In the genomic region with DNA sequence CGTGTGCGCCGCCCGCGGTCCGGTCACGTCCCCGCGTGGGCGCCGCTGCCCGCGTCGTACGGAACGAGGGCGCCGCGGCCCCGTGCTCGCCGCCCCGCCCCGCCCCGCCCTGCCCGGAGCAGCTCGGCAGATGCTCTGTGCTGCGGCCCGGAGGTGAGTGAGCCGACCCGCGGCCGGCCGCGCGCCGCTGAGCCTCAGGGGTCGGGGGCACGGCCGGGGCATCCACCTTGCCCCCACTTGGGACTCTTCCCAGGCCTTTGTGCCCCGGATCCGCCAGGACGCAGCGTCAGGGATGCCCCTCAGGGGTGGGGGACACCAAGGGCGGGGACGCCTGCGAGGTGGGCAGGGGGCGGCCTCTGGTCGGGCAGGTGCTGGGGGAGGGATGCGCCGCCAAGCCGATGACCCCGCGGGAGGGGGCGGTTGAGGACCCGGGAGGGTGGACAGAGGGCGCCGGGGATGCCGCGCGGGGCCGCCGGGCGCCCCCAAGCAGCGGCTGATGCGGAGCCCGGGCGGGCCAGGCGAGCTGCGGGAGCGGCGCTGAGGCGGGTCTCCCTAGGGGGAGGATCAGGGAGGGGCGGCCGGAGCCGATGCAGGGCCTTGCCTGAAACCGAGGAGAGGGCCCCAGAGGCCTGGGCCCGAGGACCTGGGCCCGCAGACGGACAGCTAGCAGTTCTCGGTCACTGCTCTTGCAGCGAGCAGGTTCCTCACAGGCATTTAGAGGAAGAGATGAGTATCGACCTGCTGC, we compare ENCODE assay signal across 8 cellular contexts. TPM values are rescaled to one million over a fixed set of nuclear protein-coding genes. Genes with fewer than 3 reads are reported as not detected.
DNase-seq lines count a peak whose midpoint lies in the region; ATAC-seq, FAIRE-seq and TF ChIP-seq lines count a peak whose summit lies in the region.

GNAZ (plus strand) TSS at position 102 of the 745 bp plus-strand sequence. CDS start 25,177 bp downstream, outside the sequence.

- 0% methylated on average over 1 of the region's 83 CpGs for whole genome bisulfite sequencing in A549 (ENCODE audit: missing lambda C conversion rate)

- H3K27ac Mint-ChIP-seq in IgD-negative memory B cell, result peak within 1 kb of the TSS; percentile 75 to 98 (median 93)
- H3K27ac Mint-ChIP-seq in activated T-cell treated with anti-CD3 and anti-CD28 coated beads, Interleukin-2, amount 50 U/mL, for 72 hours, result no peak within 1 kb of the TSS

- no peak for TF ChIP-seq RAD21 in A549 (conservative IDR thresholded peaks at IDR 0.05 in 1 of 2, IDR thresholded peaks at IDR 0.05 in 1 of 2)

- TF ChIP-seq EP300 in A549 (IDR thresholded peaks at IDR 0.05), result no peak

- ATAC-seq in A549 (peak; percentile 60 to 75), GM18511 (IDR thresholded peaks at IDR 0.05; ENCODE audit: unreplicated experiment) (peak; percentile 56), GM21529 (IDR thresholded peaks at IDR 0.05; ENCODE audit: unreplicated experiment) (no peak)
- ATAC-seq in activated T-cell treated with anti-CD3 and anti-CD28 coated beads, Interleukin-2, amount 50 U/mL, for 72 hours (replicated peaks in 1 of 2), result peak; percentile 67 to 74

- peak in 1 of 2 experiments; percentile 5 for DNase-seq in A549 (ENCODE audit: low read depth in 1 of 2, low spot score in 1 of 2)
- DNase-seq in activated T-cell treated with anti-CD3 and anti-CD28 coated beads, Interleukin-2, amount 50 U/mL, for 72 hours, result no peak
- peak; percentile 49 for DNase-seq in germinal center (ENCODE audit: low spot score)
- DNase-seq in occipital lobe (lab: John Stamatoyannopoulos, UW), result no peak
- no peak for DNase-seq in NCI-H2029 treated with DMSO at 0.1 percent for 48 hours (lab: John Stamatoyannopoulos, UW)

- H3K4me3 ChIP-seq in A549, result peak within 1 kb of the TSS; percentile 81

- H3K27ac ChIP-seq in A549, result peak within 1 kb of the TSS; percentile 72 to 93

- peak within 1 kb of the TSS; percentile 83 to 90 (median 88) for H3K4me3 Mint-ChIP-seq in IgD-negative memory B cell
- peak within 1 kb of the TSS; percentile 82 to 84 for H3K4me3 Mint-ChIP-seq in activated T-cell treated with anti-CD3 and anti-CD28 coated beads, Interleukin-2, amount 50 U/mL, for 72 hours

- H3K4me1 Mint-ChIP-seq in IgD-negative memory B cell, result peaks cover 11 to 23% (median 17%) of the 10 kb centered on the region in 3 donors
- peaks cover 23% of the 10 kb centered on the region for H3K4me1 Mint-ChIP-seq in activated T-cell treated with anti-CD3 and anti-CD28 coated beads, Interleukin-2, amount 50 U/mL, for 72 hours (ENCODE audit: low read depth)

- no peaks in the 10 kb centered on the region for H3K9me3 Mint-ChIP-seq in IgD-negative memory B cell
- H3K9me3 Mint-ChIP-seq in activated T-cell treated with anti-CD3 and anti-CD28 coated beads, Interleukin-2, amount 50 U/mL, for 72 hours, result no peaks in the 10 kb centered on the region

- CTCF ChIA-PET in A549 (lab: Yijun Ruan, JAX), result interaction anchor here (0.6 kb wide), 1 partner anchor 179 kb away, joined by 3 read pairs; no protein-coding TSS in a partner anchor

- H3K4me2 ChIP-seq in A549, result peak within 1 kb of the TSS; percentile 97

- H3K27me3 Mint-ChIP-seq in IgD-negative memory B cell, result peaks cover 2% of the 10 kb centered on the region
- peaks cover 21% of the 10 kb centered on the region for H3K27me3 Mint-ChIP-seq in activated T-cell treated with anti-CD3 and anti-CD28 coated beads, Interleukin-2, amount 50 U/mL, for 72 hours (ENCODE audit: low read depth)

- TF ChIP-seq POLR2A in A549 (IDR thresholded peaks at IDR 0.05; ENCODE audit: low read length), result no peak

- no peaks in the 10 kb centered on the region for H3K9me3 ChIP-seq in A549

- TF ChIP-seq CTCF in A549 (IDR thresholded peaks at IDR 0.05), result no peak

- POLR2A ChIA-PET in A549 (lab: Yijun Ruan, JAX), result interaction anchor here (0.6 kb wide), 1 partner anchor 74 kb away, joined by 4 read pairs; no protein-coding TSS in a partner anchor

- FAIRE-seq in A549 (lab: Jason Lieb, UNC), result no peak

- H3K36me3 Mint-ChIP-seq in IgD-negative memory B cell, result no peaks in the 10 kb centered on the region
- H3K36me3 Mint-ChIP-seq in activated T-cell treated with anti-CD3 and anti-CD28 coated beads, Interleukin-2, amount 50 U/mL, for 72 hours (ENCODE audit: insufficient read depth in 2 of 2), result no peaks in the 10 kb centered on the region

- 0 out of 3 replicates have a peak, but pooled peaks cover 7% of the 10 kb centered on the region for H3K4me1 ChIP-seq in A549

TF ChIP-seq in A549, 52 proteins besides CTCF, POLR2A, EP300 and RAD21:
- TF ChIP-seq ESRRA (IDR thresholded peaks at IDR 0.05; ENCODE audit: borderline replicate concordance, low read length) (no peak), CEBPB (IDR thresholded peaks at IDR 0.05) (no peak)
TF ChIP-seq in A549: peak in this region for 0.

RNA-seq across cellular contexts. Expression of gene GNAZ, which starts in this region (rescaled TPM):
- polyA plus RNA-seq in A549 (2011; rRNA removed) (1.9 and 2.0 TPM in 2 replicates), A549 (2017; fragmentation: RNase III; extraction: RNeasy Plus Mini Kit Qiagen cat#74134 plus additional on column Dnase treatment) (1.9 to 2.5 TPM (median 2.1 TPM) in 3 replicates), IgD-negative memory B cell (2.0 TPM)
- 2.9 and 3.6 TPM in 2 replicates for polyA plus RNA-seq in A549 (2012; cell fraction: cytosol; rRNA removed)
- polyA plus RNA-seq in A549 (2012; cell fraction: nucleus; rRNA removed), result 4.2 and 4.5 TPM in 2 replicates
- 2.9 and 3.5 TPM in 2 replicates for polyA minus RNA-seq in A549 (2011; rRNA and poly(A)+ RNA removed)
- under 1 TPM; 0.56 to 0.89 TPM for total RNA-seq in activated T-cell treated with anti-CD3 and anti-CD28 coated beads, Interleukin-2, amount 50 U/mL, for 72 hours
- total RNA-seq in occipital lobe, result 192 TPM

Comparison
In these comparisons a context has a peak if more than half of its experiments do, and no peak if none do; other contexts are left out.
1. RNA of gene GNAZ (total RNA-seq): 192 TPM in occipital lobe (single experiment); 0.56 to 0.89 TPM in activated T-cell treated with anti-CD3 and anti-CD28 coated beads, Interleukin-2, amount 50 U/mL, for 72 hours; every median in the first group is over 100 times any median in the second.
2. Peak in ATAC-seq in activated T-cell treated with anti-CD3 and anti-CD28 coated beads, Interleukin-2, amount 50 U/mL, for 72 hours; RNA of the gene not detected or under 1 TPM.